Comparison of ENCODE assay signal across 1 cellular context in the genomic region with DNA sequence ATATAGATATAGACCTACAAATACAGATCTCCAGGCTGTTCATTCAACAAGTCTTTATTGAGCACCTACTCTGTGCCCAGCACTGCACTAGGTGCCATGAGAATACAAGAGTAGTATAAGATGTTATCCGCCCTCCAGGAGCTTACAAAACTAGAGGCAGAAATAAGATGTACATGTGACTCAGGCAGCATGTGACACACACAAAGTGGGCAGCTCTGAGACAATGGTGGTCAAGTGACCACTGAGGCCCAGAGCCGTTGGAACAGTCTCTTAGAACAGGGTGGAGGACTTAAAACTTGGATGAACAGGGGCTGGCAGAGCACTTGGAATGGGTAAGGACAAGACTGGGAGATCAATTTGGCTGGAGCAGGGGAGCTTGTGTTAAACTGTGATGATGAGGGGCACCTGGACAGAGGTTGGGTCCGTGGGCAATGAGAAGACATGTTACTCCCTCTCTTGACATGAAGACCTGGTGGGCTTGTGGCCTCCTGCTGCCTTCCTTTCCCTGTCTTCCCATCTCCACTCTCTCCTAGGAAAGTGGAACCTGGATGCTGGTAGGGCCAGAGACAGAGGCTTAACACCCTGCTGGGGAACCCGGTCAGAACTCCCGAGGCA.
TF ChIP-seq lines count a peak whose summit lies in the region.

No MANE protein-coding gene starts in this region.

TF ChIP-seq in GM12891, 5 proteins besides CTCF, POLR2A, EP300 and RAD21:
- TF ChIP-seq SPI1 (IDR thresholded peaks at IDR 0.05; ENCODE audit: low read depth, low read length): no peak
- TF ChIP-seq POLR2AphosphoS5 (IDR thresholded peaks at IDR 0.05; ENCODE audit: low read depth, low read length): peak; percentile 67; the same call in 1 of the 2 replicates
- TF ChIP-seq TAF1 (IDR thresholded peaks at IDR 0.05; ENCODE audit: low read depth, low read length): no peak
TF ChIP-seq in GM12891: peak in this region for 1.
